ENCODE assay signal across 6 cellular contexts in genomic region chr17:28716740-28717577, GRCh38. TPM values are rescaled to one million over a fixed set of nuclear protein-coding genes. Genes with fewer than 3 reads are reported as not detected.
DNase-seq lines count a peak whose midpoint lies in the region; ATAC-seq and TF ChIP-seq lines count a peak whose summit lies in the region.

No MANE protein-coding gene starts in this region.

- BruUV-seq in Caco-2 (replicated peaks; lab: Mats Ljungman, UMichigan): no TSS peak

- H2BK15ac ChIP-seq in mesendoderm (replicated peaks; ENCODE audit: low read depth): no peak overlapping the region

- peaks cover 23% of the 10 kb centered on the region for H3K4me1 Mint-ChIP-seq in Caco-2 (ENCODE audit: low read depth, unreplicated experiment)
- peaks cover 41% of the 10 kb centered on the region for H3K4me1 Mint-ChIP-seq in activated naive CD8-positive, alpha-beta T cell treated with anti-CD3 and anti-CD28 coated beads, Interleukin-2, amount 50 U/mL, for 24 hours

- H3K27me3 ChIP-seq in Caco-2 (replicated peaks; ENCODE audit: control insufficient read depth, insufficient read depth, low read length) (no peaks in the 10 kb centered on the region), mesendoderm (ENCODE audit: insufficient read depth, low read length, poor library complexity) (no peaks in the 10 kb centered on the region)

- peak overlapping the region; percentile 70 for H3K18ac ChIP-seq in mesendoderm (ENCODE audit: low read length)

- ATAC-seq in activated naive CD8-positive, alpha-beta T cell treated with anti-CD3 and anti-CD28 coated beads, Interleukin-2, amount 50 U/mL, for 24 hours: no peak
- no peak for ATAC-seq in GM18873 (IDR thresholded peaks at IDR 0.05; ENCODE audit: low FRiP score, unreplicated experiment)

- H3K4me3 ChIP-seq in Caco-2 (ENCODE audit: low read depth, low read length) (no peak overlapping the region), mesendoderm (ENCODE audit: low read length) (peak overlapping the region; percentile 89)

- no peaks in the 10 kb centered on the region for H3K27me3 Mint-ChIP-seq in Caco-2 (ENCODE audit: insufficient read depth, unreplicated experiment)
- peaks cover 20% of the 10 kb centered on the region for H3K27me3 Mint-ChIP-seq in activated naive CD8-positive, alpha-beta T cell treated with anti-CD3 and anti-CD28 coated beads, Interleukin-2, amount 50 U/mL, for 24 hours

- peak overlapping the region; percentile 43 for H2AK5ac ChIP-seq in mesendoderm (ENCODE audit: low read length)

- H3K79me2 ChIP-seq in mesendoderm (ENCODE audit: control insufficient read depth, insufficient read depth, low read length): peaks cover 41% of the 10 kb centered on the region

- peak overlapping the region; percentile 62 for H2BK120ac ChIP-seq in mesendoderm (ENCODE audit: low read depth, low read length)

- peak overlapping the region; percentile 92 for H3K23ac ChIP-seq in mesendoderm (ENCODE audit: low read length)

- peaks cover 23% of the 10 kb centered on the region for H3K79me1 ChIP-seq in mesendoderm (ENCODE audit: low read length)

- TF ChIP-seq CTCF in Caco-2 (IDR thresholded peaks at IDR 0.05; ENCODE audit: insufficient read depth in 1 of 2, low read depth in 1 of 2, low read length in 1 of 2, severe bottlenecking in 1 of 2, unreplicated experiment in 1 of 2): no peak

- H4K5ac ChIP-seq in mesendoderm (ENCODE audit: low read length): no peak overlapping the region

- DNase-seq in Caco-2: no peak
- no peak for DNase-seq in activated naive CD8-positive, alpha-beta T cell treated with anti-CD3 and anti-CD28 coated beads, Interleukin-2, amount 50 U/mL, for 24 hours
- DNase-seq in mesendoderm: peak; percentile 57
- no peak for DNase-seq in epidermal melanocyte (ENCODE audit: insufficient read length, low spot score)
- DNase-seq in NAMALWA (ENCODE audit: low spot score): no peak

- H3K4me1 ChIP-seq in Caco-2 (peaks cover 13% of the 10 kb centered on the region), mesendoderm (ENCODE audit: control insufficient read depth, low read depth, low read length) (peaks cover 8% of the 10 kb centered on the region)

- H3K36me3 Mint-ChIP-seq in Caco-2 (ENCODE audit: insufficient read depth, unreplicated experiment): peaks cover 29% of the 10 kb centered on the region
- peaks cover 22% of the 10 kb centered on the region for H3K36me3 Mint-ChIP-seq in activated naive CD8-positive, alpha-beta T cell treated with anti-CD3 and anti-CD28 coated beads, Interleukin-2, amount 50 U/mL, for 24 hours (ENCODE audit: low read depth)

- peak overlapping the region; percentile 93 for H3K4ac ChIP-seq in mesendoderm (ENCODE audit: low read depth, low read length)

- H3K27ac Mint-ChIP-seq in Caco-2 (ENCODE audit: unreplicated experiment): no peak overlapping the region
- H3K27ac Mint-ChIP-seq in activated naive CD8-positive, alpha-beta T cell treated with anti-CD3 and anti-CD28 coated beads, Interleukin-2, amount 50 U/mL, for 24 hours: no peak overlapping the region

- H3K9me3 ChIP-seq in Caco-2: no peaks in the 10 kb centered on the region

- intact Hi-C loops in Caco-2 (cut with micrococcal nuclease; ENCODE audit: unreplicated experiment): no loop called here

- H3K4me3 Mint-ChIP-seq in Caco-2 (ENCODE audit: unreplicated experiment): peak overlapping the region; percentile 23
- peak overlapping the region; percentile 36 for H3K4me3 Mint-ChIP-seq in activated naive CD8-positive, alpha-beta T cell treated with anti-CD3 and anti-CD28 coated beads, Interleukin-2, amount 50 U/mL, for 24 hours

- H2BK5ac ChIP-seq in mesendoderm (ENCODE audit: low read length): peak overlapping the region; percentile 57

- POLR2A ChIA-PET in Caco-2 (lab: Charles Lee): no interaction called here

- H3K9me3 Mint-ChIP-seq in Caco-2 (ENCODE audit: unreplicated experiment): no peaks in the 10 kb centered on the region
- no peaks in the 10 kb centered on the region for H3K9me3 Mint-ChIP-seq in activated naive CD8-positive, alpha-beta T cell treated with anti-CD3 and anti-CD28 coated beads, Interleukin-2, amount 50 U/mL, for 24 hours

- H3K36me3 ChIP-seq in Caco-2 (ENCODE audit: control insufficient read depth, insufficient read depth, low read length) (peaks cover 3% of the 10 kb centered on the region; the same call in 1 of the 2 replicates), mesendoderm (ENCODE audit: control insufficient read depth, insufficient read depth, low read length) (peaks cover 13% of the 10 kb centered on the region)

- H3K4me2 ChIP-seq in mesendoderm (ENCODE audit: low read length): peak overlapping the region; percentile 73

- H4K8ac ChIP-seq in mesendoderm (ENCODE audit: low read depth, low read length): no peak overlapping the region

- H3K27ac ChIP-seq in mesendoderm (ENCODE audit: low read depth, low read length): peak overlapping the region; percentile 58

- H3K9ac ChIP-seq in mesendoderm (ENCODE audit: low read length): peak overlapping the region; percentile 98

- WGBS in mesendoderm (ENCODE audit: extremely low coverage, insufficient coverage, low lambda C conversion rate): no CpG with 5 or more reads among the region's 63 CpGs

- peak overlapping the region; percentile 96 for H3K56ac ChIP-seq in mesendoderm (ENCODE audit: low read length)

- CTCF ChIA-PET in Caco-2 (lab: Charles Lee): no interaction called here

RNA-seq across cellular contexts. Expression of gene RAB34, which starts 0.7 kb away (rescaled TPM):
- total RNA-seq in Caco-2 (2022): 1.2 and 1.8 TPM in 2 replicates
- 168 TPM for polyA plus RNA-seq in mesendoderm (2013, experiment 1 of 2)
- 165 TPM for polyA plus RNA-seq in mesendoderm (2013, experiment 2 of 2)

RNA-seq across cellular contexts. Expression of gene RPL23A, which starts 2.8 kb away (rescaled TPM):
- total RNA-seq in Caco-2 (2022): 1,980 and 2,181 TPM in 2 replicates
- 3,789 TPM for polyA plus RNA-seq in mesendoderm (2013, experiment 1 of 2)
- 3,812 TPM for polyA plus RNA-seq in mesendoderm (2013, experiment 2 of 2)

RNA-seq across cellular contexts. Expression of gene PROCA1, which starts 5.3 kb away (rescaled TPM):
- total RNA-seq in Caco-2 (2022): 4.1 and 4.4 TPM in 2 replicates
- polyA plus RNA-seq in mesendoderm (2013, experiment 1 of 2): 11.0 TPM
- polyA plus RNA-seq in mesendoderm (2013, experiment 2 of 2): 12.3 TPM

RNA-seq across cellular contexts. Expression of gene TLCD1, which starts 9.1 kb away (rescaled TPM):
- 31.7 and 37.9 TPM in 2 replicates for total RNA-seq in Caco-2 (2022)
- 44.3 TPM for polyA plus RNA-seq in mesendoderm (2013, experiment 1 of 2)
- polyA plus RNA-seq in mesendoderm (2013, experiment 2 of 2): 46.0 TPM

RNA-seq across cellular contexts. Expression of gene NEK8, which starts 11.6 kb away (rescaled TPM):
- total RNA-seq in Caco-2 (2022): 11.0 and 13.4 TPM in 2 replicates
- polyA plus RNA-seq in mesendoderm (2013, experiment 1 of 2): 6.8 TPM
- polyA plus RNA-seq in mesendoderm (2013, experiment 2 of 2): 6.5 TPM
